Comparison of ENCODE assay signal across 18 cellular contexts in genomic region chr20:5680227-5680626, GRCh38.
"Had no signal": no experiment of that assay in that cellular context is flagged by ENCODE, and none has a peak within 500 bp of the region (broad histone marks: within the 10 kb centered on the region; RNA-seq: fewer than 3 reads in every experiment).

No MANE protein-coding gene starts in this region.

- H3K27me3 ChIP-seq: right atrium auricular region, suprapubic skin had no signal

- H3K27ac ChIP-seq: coronary artery, right atrium auricular region, skin epidermis, suprapubic skin had no signal

- H3K9me3 ChIP-seq: right atrium auricular region, suprapubic skin had no signal

- H3K4me1 Mint-ChIP-seq: nephron had no signal

- H3K4me3 ChIP-seq: coronary artery, right atrium auricular region, skin epidermis, suprapubic skin had no signal

- H3K4me1 ChIP-seq: right atrium auricular region, suprapubic skin had no signal

- H3K27me3 Mint-ChIP-seq: activated B cell treated with CpG ODN at 0.5 μM for 24 hours; activated CD8-positive, alpha-beta T cell treated with anti-CD3 and anti-CD28 coated beads for 36 hours; T-helper 17 cell had no signal

- H3K36me3 ChIP-seq: right atrium auricular region, suprapubic skin had no signal

- H3K9me3 Mint-ChIP-seq: activated B cell treated with CpG ODN at 0.5 μM for 24 hours; activated CD8-positive, alpha-beta T cell treated with anti-CD3 and anti-CD28 coated beads for 36 hours; activated T-cell treated with anti-CD3 and anti-CD28 coated beads, Interleukin-2, amount 50 U/mL, for 4 hours; nephron had no signal

- H3K27ac Mint-ChIP-seq: activated B cell treated with CpG ODN at 0.5 μM for 24 hours; activated CD8-positive, alpha-beta T cell treated with anti-CD3 and anti-CD28 coated beads for 36 hours; nephron; T-helper 17 cell had no signal

- ATAC-seq: activated CD8-positive, alpha-beta T cell treated with anti-CD3 and anti-CD28 coated beads for 36 hours; activated T-cell treated with anti-CD3 and anti-CD28 coated beads, Interleukin-2, amount 50 U/mL, for 4 hours; T-helper 17 cell had no signal

- DNase-seq: activated B cell treated with CpG ODN at 0.5 μM for 24 hours; activated CD4-positive, alpha-beta T cell treated with anti-CD3 and anti-CD28 coated beads for 48 hours; activated CD8-positive, alpha-beta T cell treated with anti-CD3 and anti-CD28 coated beads for 36 hours; activated effector memory CD4-positive, alpha-beta T cell treated with Interleukin-2 at 50 U/mL for 16 hours; activated naive CD4-positive, alpha-beta T cell treated with anti-CD3 and anti-CD28 coated beads, Interleukin-2, amount 50 U/mL, for 16 hours; activated T-cell treated with anti-CD3 and anti-CD28 coated beads, Interleukin-2, amount 50 U/mL, for 4 hours; caudate nucleus; foreskin fibroblast; nucleus accumbens; stimulated activated CD4-positive, alpha-beta T cell treated with anti-CD3 and anti-CD28 coated beads, Interleukin-15, amount 100 ng/mL, for 24 hours; stimulated activated CD4-positive, alpha-beta T cell treated with anti-CD3 and anti-CD28 coated beads, Interleukin-4, amount 100 ng/mL, for 24 hours; stimulated activated naive CD4-positive, alpha-beta T cell treated with Interleukin-2 at 50 U/mL for 16 hours; T-helper 17 cell had no signal

- H3K4me3 Mint-ChIP-seq: activated B cell treated with CpG ODN at 0.5 μM for 24 hours; activated CD8-positive, alpha-beta T cell treated with anti-CD3 and anti-CD28 coated beads for 36 hours; activated T-cell treated with anti-CD3 and anti-CD28 coated beads, Interleukin-2, amount 50 U/mL, for 4 hours; nephron; T-helper 17 cell had no signal
